ENCODE assay signal across 1 cellular context in the genomic region with DNA sequence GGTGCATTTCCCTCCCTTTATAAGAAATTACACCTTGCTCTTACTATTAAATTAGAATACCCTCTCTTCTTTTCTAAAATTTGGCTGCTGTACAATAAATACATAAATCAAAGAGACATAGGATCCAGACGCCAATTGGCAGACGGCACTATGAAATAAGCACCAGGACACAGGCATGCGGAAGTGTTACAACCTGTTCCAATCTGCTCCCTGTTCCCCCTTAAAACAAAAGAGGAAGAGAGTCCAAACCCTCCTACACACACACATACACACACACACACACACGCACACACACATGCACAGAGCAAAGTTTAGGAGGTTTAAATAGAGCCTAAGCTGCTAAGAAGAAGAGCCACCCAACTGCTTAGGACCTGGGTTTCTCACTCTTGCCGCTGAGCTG.
TF ChIP-seq lines count a peak whose summit lies in the region.

No MANE protein-coding gene starts in this region.

TF ChIP-seq in H1, 55 proteins besides CTCF, POLR2A, EP300 and RAD21 (continued from another document):
- TF ChIP-seq, protein P1, sequence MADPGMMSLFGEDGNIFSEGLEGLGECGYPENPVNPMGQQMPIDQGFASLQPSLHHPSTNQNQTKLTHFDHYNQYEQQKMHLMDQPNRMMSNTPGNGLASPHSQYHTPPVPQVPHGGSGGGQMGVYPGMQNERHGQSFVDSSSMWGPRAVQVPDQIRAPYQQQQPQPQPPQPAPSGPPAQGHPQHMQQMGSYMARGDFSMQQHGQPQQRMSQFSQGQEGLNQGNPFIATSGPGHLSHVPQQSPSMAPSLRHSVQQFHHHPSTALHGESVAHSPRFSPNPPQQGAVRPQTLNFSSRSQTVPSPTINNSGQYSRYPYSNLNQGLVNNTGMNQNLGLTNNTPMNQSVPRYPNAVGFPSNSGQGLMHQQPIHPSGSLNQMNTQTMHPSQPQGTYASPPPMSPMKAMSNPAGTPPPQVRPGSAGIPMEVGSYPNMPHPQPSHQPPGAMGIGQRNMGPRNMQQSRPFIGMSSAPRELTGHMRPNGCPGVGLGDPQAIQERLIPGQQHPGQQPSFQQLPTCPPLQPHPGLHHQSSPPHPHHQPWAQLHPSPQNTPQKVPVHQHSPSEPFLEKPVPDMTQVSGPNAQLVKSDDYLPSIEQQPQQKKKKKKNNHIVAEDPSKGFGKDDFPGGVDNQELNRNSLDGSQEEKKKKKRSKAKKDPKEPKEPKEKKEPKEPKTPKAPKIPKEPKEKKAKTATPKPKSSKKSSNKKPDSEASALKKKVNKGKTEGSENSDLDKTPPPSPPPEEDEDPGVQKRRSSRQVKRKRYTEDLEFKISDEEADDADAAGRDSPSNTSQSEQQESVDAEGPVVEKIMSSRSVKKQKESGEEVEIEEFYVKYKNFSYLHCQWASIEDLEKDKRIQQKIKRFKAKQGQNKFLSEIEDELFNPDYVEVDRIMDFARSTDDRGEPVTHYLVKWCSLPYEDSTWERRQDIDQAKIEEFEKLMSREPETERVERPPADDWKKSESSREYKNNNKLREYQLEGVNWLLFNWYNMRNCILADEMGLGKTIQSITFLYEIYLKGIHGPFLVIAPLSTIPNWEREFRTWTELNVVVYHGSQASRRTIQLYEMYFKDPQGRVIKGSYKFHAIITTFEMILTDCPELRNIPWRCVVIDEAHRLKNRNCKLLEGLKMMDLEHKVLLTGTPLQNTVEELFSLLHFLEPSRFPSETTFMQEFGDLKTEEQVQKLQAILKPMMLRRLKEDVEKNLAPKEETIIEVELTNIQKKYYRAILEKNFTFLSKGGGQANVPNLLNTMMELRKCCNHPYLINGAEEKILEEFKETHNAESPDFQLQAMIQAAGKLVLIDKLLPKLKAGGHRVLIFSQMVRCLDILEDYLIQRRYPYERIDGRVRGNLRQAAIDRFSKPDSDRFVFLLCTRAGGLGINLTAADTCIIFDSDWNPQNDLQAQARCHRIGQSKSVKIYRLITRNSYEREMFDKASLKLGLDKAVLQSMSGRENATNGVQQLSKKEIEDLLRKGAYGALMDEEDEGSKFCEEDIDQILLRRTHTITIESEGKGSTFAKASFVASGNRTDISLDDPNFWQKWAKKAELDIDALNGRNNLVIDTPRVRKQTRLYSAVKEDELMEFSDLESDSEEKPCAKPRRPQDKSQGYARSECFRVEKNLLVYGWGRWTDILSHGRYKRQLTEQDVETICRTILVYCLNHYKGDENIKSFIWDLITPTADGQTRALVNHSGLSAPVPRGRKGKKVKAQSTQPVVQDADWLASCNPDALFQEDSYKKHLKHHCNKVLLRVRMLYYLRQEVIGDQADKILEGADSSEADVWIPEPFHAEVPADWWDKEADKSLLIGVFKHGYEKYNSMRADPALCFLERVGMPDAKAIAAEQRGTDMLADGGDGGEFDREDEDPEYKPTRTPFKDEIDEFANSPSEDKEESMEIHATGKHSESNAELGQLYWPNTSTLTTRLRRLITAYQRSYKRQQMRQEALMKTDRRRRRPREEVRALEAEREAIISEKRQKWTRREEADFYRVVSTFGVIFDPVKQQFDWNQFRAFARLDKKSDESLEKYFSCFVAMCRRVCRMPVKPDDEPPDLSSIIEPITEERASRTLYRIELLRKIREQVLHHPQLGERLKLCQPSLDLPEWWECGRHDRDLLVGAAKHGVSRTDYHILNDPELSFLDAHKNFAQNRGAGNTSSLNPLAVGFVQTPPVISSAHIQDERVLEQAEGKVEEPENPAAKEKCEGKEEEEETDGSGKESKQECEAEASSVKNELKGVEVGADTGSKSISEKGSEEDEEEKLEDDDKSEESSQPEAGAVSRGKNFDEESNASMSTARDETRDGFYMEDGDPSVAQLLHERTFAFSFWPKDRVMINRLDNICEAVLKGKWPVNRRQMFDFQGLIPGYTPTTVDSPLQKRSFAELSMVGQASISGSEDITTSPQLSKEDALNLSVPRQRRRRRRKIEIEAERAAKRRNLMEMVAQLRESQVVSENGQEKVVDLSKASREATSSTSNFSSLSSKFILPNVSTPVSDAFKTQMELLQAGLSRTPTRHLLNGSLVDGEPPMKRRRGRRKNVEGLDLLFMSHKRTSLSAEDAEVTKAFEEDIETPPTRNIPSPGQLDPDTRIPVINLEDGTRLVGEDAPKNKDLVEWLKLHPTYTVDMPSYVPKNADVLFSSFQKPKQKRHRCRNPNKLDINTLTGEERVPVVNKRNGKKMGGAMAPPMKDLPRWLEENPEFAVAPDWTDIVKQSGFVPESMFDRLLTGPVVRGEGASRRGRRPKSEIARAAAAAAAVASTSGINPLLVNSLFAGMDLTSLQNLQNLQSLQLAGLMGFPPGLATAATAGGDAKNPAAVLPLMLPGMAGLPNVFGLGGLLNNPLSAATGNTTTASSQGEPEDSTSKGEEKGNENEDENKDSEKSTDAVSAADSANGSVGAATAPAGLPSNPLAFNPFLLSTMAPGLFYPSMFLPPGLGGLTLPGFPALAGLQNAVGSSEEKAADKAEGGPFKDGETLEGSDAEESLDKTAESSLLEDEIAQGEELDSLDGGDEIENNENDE (IDR thresholded peaks at IDR 0.05; ENCODE audit: insufficient replicate concordance, low read length): no peak
- TF ChIP-seq SAP30 (IDR thresholded peaks at IDR 0.05; ENCODE audit: insufficient read depth, insufficient replicate concordance, low read length) (no peak), RXRA (IDR thresholded peaks at IDR 0.05; ENCODE audit: insufficient read depth, low read depth, low read length) (no peak), TEAD4 (IDR thresholded peaks at IDR 0.05; ENCODE audit: low read depth, low read length) (no peak), SIX5 (IDR thresholded peaks at IDR 0.05; ENCODE audit: low read depth, low read length) (no peak), JUND (IDR thresholded peaks at IDR 0.05; ENCODE audit: low read length) (no peak), PHF8 (conservative IDR thresholded peaks at IDR 0.05; ENCODE audit: low read depth, low read length) (no peak), RFX5 (IDR thresholded peaks at IDR 0.05; ENCODE audit: borderline replicate concordance, low read depth, low read length) (no peak)
- TF ChIP-seq, protein P2, sequence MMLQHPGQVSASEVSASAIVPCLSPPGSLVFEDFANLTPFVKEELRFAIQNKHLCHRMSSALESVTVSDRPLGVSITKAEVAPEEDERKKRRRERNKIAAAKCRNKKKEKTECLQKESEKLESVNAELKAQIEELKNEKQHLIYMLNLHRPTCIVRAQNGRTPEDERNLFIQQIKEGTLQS (IDR thresholded peaks at IDR 0.05; ENCODE audit: insufficient read depth, low read depth, low read length): no peak
- TF ChIP-seq, protein P3, sequence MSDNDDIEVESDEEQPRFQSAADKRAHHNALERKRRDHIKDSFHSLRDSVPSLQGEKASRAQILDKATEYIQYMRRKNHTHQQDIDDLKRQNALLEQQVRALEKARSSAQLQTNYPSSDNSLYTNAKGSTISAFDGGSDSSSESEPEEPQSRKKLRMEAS (IDR thresholded peaks at IDR 0.05): no peak
